ENCODE assay signal across 1 cellular context in the genomic region with DNA sequence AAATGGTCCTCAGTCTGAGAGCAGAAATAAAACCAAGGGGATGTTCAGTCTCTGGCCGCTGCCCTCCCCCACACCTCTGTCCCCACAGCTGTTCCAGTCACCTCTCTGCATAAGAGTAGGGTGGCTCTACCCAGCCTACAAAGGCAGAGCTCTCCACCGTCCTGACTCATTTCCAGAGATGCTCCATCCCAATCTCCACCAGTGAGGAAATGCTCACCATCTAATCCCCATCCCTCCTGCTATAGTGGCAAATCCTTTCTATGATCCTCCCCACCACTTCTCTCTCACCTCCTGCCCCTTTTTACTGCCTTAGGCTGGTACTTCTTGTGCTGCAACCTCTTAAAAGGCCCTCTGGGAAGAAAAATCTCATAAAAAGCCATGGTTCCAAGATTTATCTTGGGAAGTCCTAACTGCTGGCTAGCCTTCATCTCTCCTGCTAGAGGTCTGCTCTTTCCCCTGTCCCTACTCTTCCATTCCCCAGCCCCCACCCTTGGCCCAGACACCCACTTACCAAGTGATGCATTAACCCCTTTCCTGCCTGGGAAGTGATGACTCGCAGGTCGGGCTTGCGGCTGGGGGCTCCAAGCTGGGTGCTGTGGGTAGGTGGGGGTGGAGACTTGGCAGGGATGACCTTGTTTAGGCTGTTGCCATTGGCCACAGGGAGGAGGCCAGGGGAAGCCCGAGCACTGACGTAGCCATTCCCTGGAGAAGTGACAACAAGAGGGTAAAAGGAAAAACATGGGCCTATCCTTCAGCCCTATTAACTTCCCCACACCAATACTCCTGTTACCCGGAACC.
TF ChIP-seq lines count a peak whose summit lies in the region.

No MANE protein-coding gene starts in this region.

TF ChIP-seq in GM23338, 12 proteins besides CTCF, POLR2A, EP300 and RAD21 (continued from another document):
- no peak for TF ChIP-seq ETS1 (IDR thresholded peaks at IDR 0.05)
- TF ChIP-seq CREB1 (CRISPR knock-in tag; IDR thresholded peaks at IDR 0.05; ENCODE audit: low read depth) = no peak
- TF ChIP-seq STAT1 (IDR thresholded peaks at IDR 0.05; ENCODE audit: unreplicated experiment) = no peak
- TF ChIP-seq, protein P1, sequence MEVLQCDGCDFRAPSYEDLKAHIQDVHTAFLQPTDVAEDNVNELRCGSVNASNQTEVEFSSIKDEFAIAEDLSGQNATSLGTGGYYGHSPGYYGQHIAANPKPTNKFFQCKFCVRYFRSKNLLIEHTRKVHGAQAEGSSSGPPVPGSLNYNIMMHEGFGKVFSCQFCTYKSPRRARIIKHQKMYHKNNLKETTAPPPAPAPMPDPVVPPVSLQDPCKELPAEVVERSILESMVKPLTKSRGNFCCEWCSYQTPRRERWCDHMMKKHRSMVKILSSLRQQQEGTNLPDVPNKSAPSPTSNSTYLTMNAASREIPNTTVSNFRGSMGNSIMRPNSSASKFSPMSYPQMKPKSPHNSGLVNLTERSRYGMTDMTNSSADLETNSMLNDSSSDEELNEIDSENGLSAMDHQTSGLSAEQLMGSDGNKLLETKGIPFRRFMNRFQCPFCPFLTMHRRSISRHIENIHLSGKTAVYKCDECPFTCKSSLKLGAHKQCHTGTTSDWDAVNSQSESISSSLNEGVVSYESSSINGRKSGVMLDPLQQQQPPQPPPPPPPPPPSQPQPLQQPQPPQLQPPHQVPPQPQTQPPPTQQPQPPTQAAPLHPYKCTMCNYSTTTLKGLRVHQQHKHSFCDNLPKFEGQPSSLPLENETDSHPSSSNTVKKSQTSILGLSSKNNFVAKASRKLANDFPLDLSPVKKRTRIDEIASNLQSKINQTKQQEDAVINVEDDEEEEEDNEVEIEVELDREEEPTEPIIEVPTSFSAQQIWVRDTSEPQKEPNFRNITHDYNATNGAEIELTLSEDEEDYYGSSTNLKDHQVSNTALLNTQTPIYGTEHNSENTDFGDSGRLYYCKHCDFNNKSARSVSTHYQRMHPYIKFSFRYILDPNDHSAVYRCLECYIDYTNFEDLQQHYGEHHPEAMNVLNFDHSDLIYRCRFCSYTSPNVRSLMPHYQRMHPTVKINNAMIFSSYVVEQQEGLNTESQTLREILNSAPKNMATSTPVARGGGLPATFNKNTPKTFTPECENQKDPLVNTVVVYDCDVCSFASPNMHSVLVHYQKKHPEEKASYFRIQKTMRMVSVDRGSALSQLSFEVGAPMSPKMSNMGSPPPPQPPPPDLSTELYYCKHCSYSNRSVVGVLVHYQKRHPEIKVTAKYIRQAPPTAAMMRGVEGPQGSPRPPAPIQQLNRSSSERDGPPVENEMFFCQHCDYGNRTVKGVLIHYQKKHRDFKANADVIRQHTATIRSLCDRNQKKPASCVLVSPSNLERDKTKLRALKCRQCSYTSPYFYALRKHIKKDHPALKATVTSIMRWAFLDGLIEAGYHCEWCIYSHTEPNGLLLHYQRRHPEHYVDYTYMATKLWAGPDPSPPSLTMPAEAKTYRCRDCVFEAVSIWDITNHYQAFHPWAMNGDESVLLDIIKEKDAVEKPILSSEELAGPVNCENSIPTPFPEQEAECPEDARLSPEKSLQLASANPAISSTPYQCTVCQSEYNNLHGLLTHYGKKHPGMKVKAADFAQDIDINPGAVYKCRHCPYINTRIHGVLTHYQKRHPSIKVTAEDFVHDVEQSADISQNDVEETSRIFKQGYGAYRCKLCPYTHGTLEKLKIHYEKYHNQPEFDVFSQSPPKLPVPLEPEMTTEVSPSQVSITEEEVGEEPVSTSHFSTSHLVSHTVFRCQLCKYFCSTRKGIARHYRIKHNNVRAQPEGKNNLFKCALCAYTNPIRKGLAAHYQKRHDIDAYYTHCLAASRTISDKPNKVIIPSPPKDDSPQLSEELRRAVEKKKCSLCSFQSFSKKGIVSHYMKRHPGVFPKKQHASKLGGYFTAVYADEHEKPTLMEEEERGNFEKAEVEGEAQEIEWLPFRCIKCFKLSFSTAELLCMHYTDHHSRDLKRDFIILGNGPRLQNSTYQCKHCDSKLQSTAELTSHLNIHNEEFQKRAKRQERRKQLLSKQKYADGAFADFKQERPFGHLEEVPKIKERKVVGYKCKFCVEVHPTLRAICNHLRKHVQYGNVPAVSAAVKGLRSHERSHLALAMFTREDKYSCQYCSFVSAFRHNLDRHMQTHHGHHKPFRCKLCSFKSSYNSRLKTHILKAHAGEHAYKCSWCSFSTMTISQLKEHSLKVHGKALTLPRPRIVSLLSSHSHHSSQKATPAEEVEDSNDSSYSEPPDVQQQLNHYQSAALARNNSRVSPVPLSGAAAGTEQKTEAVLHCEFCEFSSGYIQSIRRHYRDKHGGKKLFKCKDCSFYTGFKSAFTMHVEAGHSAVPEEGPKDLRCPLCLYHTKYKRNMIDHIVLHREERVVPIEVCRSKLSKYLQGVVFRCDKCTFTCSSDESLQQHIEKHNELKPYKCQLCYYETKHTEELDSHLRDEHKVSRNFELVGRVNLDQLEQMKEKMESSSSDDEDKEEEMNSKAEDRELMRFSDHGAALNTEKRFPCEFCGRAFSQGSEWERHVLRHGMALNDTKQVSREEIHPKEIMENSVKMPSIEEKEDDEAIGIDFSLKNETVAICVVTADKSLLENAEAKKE (CRISPR knock-in tag; IDR thresholded peaks at IDR 0.05) = no peak
- no peak for TF ChIP-seq NANOG (IDR thresholded peaks at IDR 0.05; ENCODE audit: borderline replicate concordance)
